12 cellular contexts compared by ENCODE assay signal in the genomic region with DNA sequence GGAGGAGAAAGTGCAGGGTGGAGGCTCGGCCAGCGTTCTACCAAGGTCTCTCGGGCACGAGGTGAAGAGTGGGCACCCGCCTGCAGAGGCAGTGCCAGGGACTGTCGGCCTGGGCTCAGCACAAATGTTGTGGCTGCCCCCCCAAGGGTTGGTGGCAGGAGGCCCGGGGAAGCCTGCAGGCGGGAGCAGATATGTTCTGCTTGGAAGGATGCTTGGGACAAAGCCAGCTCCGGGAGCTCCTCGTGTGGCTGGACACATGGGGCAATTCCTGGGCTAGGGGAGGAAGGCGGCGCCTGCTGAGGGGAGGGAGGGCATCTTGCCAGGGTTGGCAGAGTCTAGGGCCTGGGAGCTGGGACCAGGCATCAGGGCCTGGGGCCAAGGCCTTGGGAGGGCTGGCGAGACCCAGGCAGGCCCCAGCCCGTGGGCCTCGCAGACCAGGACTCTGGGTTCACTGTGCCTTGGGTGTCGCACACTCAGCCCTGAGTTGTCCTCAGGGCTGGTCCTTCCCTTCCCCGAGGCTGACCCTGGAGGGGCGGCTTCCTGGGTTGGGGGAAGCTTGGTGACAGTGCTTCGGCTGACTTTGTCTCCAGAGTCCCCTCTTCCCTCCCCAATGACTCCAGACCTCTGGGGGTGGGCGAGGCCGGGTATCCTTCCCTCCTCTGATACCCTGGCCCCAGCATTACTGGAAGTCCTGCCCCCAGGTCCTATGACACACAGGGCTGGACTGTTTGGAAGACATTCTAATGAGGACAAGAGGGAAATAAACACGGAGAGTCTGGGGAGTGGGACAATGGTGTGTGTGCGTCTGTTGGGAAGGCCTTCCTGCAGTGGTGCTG. TPM values are rescaled to one million over a fixed set of nuclear protein-coding genes. Genes with fewer than 3 reads are reported as not detected.
DNase-seq lines count a peak whose midpoint lies in the region; ATAC-seq, FAIRE-seq and TF ChIP-seq lines count a peak whose summit lies in the region.
"Had no signal": no experiment of that assay in that cellular context is flagged by ENCODE, and none has a peak within 500 bp of the region (broad histone marks: within the 10 kb centered on the region; RNA-seq: fewer than 3 reads in every experiment).

No MANE protein-coding gene starts in this region.

- no TSS peak for BruUV-seq in HepG2 (replicated peaks; lab: Mats Ljungman, UMichigan)

- H4K20me1 ChIP-seq in HepG2 (ENCODE audit: insufficient read depth, low read length): no peaks in the 10 kb centered on the region

- H3K27me3 ChIP-seq in bronchial epithelial cell (ENCODE audit: control insufficient read depth, insufficient read depth, low read length) (no peaks in the 10 kb centered on the region), right cardiac atrium (ENCODE audit: control insufficient read depth, insufficient read depth) (no peaks in the 10 kb centered on the region), HepG2 (ENCODE audit: control insufficient read depth in 1 of 2, insufficient read depth in 2 of 2, low read length in 2 of 2) (peaks cover 13 to 76% of the 10 kb centered on the region in 2 experiments)

- in situ Hi-C loops in G401 (cut with HindIII; ENCODE audit: low sequenced_read_pairs): loop anchor here (10.0 kb wide), 1 partner anchor 194 kb away; no protein-coding TSS in a partner anchor
- in situ Hi-C loops in HepG2 (cut with HindIII; ENCODE audit: extremely low pct_ligation_motif_present, low pct_unique_long_range_greater_than_20kb): no loop called here

- CTCF ChIA-PET in HepG2 (lab: Yijun Ruan, JAX; ENCODE audit: low intra/inter-chr PET ratio, low total read pairs): no interaction called here

- intact Hi-C loops in right cardiac atrium (cut with DNase I) (no loop called here), sciatic nerve (cut with DNase I) (no loop called here), HepG2 (cut with micrococcal nuclease; ENCODE audit: unreplicated experiment) (no loop called here)

- POLR2A ChIA-PET in HepG2 (lab: Yijun Ruan, JAX): no interaction called here

- no peak overlapping the region for H3K4me2 ChIP-seq in HepG2 (ENCODE audit: low read depth, low read length)

- no peak for TF ChIP-seq RAD21 in HepG2 (CRISPR knock-in tag; IDR thresholded peaks at IDR 0.05)

- H3K27ac ChIP-seq in right cardiac atrium (ENCODE audit: low read length) (peak overlapping the region; percentile 87), HepG2 (ENCODE audit: extremely low read length, insufficient read depth, low read length) (no peak overlapping the region)

- TF ChIP-seq POLR2A in HepG2 (IDR thresholded peaks at IDR 0.05; ENCODE audit: insufficient read depth in 1 of 2, low read depth in 2 of 2, low read length in 2 of 2): no peak

- FAIRE-seq in bronchial epithelial cell (lab: Jason Lieb, UNC) (peak; percentile 23), HepG2 (lab: Jason Lieb, UNC) (no peak)
- FAIRE-seq: H54, urothelium cell line had no signal

- no peak for TF ChIP-seq CTCF in bronchial epithelial cell (IDR thresholded peaks at IDR 0.05; ENCODE audit: insufficient read depth, low read length, severe bottlenecking)
- TF ChIP-seq CTCF in HepG2 (CRISPR knock-in tag; IDR thresholded peaks at IDR 0.05): no peak

- peak; percentile 98 for DNase-seq in G401 (ENCODE audit: low spot score)
- DNase-seq in bronchial epithelial cell (ENCODE audit: low read depth): no peak
- peak; percentile 95 to 98 (median 96) for DNase-seq in right cardiac atrium
- peak; percentile 83 for DNase-seq in sciatic nerve (ENCODE audit: low spot score)
- DNase-seq in activated T-cell treated with anti-CD3 and anti-CD28 coated beads, Interleukin-2, amount 50 U/mL, for 1 hour: no peak
- DNase-seq in HepG2 (ENCODE audit: low spot score): no peak
- DNase-seq: NCI-H2029 had no signal

- peaks cover 11% of the 10 kb centered on the region for H3K4me1 ChIP-seq in right cardiac atrium (ENCODE audit: control insufficient read depth, insufficient read depth, low read length)
- no peaks in the 10 kb centered on the region for H3K4me1 ChIP-seq in HepG2 (ENCODE audit: insufficient read depth, low read length)

- H3K9me3 ChIP-seq in right cardiac atrium (ENCODE audit: control insufficient read depth, low read length) (no peaks in the 10 kb centered on the region), HepG2 (ENCODE audit: low read length) (no peaks in the 10 kb centered on the region)

- H3K9ac ChIP-seq in HepG2 (ENCODE audit: insufficient read depth, low read depth, low read length): no peak overlapping the region

- no peak overlapping the region for H2AFZ ChIP-seq in HepG2 (ENCODE audit: low read length)

- H3K36me3 ChIP-seq in bronchial epithelial cell (ENCODE audit: control insufficient read depth, insufficient read depth, low read length): no peaks in the 10 kb centered on the region
- no peaks in the 10 kb centered on the region for H3K36me3 ChIP-seq in HepG2 (replicated peaks in 1 of 2; ENCODE audit: control insufficient read depth in 1 of 2, insufficient read depth in 2 of 2, low read length in 2 of 2)

- 43% methylated on average over 23 of the region's 23 CpGs for WGBS in right cardiac atrium
- WGBS in HepG2 (ENCODE audit: low lambda C conversion rate): 54% methylated on average over 5 of the region's 23 CpGs

- H3K4me3 ChIP-seq in bronchial epithelial cell (ENCODE audit: low read depth, low read length): no peak overlapping the region
- H3K4me3 ChIP-seq in right cardiac atrium (ENCODE audit: low read length): no peak overlapping the region
- no peak overlapping the region for H3K4me3 ChIP-seq in HepG2 (replicated peaks in 1 of 3; ENCODE audit: insufficient read depth in 1 of 3, low read depth in 2 of 3, low read length in 3 of 3)

- ATAC-seq in right cardiac atrium (peak; percentile 76 to 77), sciatic nerve (peak; percentile 47), GM18873 (IDR thresholded peaks at IDR 0.05; ENCODE audit: low FRiP score, unreplicated experiment) (no peak), GM19397 (IDR thresholded peaks at IDR 0.05; ENCODE audit: unreplicated experiment) (no peak), HepG2 (no peak; the same call in 2 of the 3 replicates)

- TF ChIP-seq EP300 in HepG2 (IDR thresholded peaks at IDR 0.05; ENCODE audit: low read depth in 2 of 2, low read length in 2 of 2) (no peak), HepG2 (CRISPR knock-in tag; IDR thresholded peaks at IDR 0.05; ENCODE audit: borderline replicate concordance) (no peak)

- no peaks in the 10 kb centered on the region for H3K79me2 ChIP-seq in HepG2 (ENCODE audit: insufficient read depth, low read length)

RNA-seq across cellular contexts. Expression of a gene that starts 30.2 kb away (rescaled TPM):
- 2.4 and 5.0 TPM in 2 replicates for total RNA-seq in G401 (2014; rRNA removed; shearing (Covaris generic))
- 3.8 and 4.7 TPM in 2 replicates for total RNA-seq in bronchial epithelial cell
- 100 to 1,000 TPM; 165 to 323 (median 258) TPM for total RNA-seq in right cardiac atrium
- 124 TPM for polyA plus RNA-seq in right cardiac atrium
- 236 TPM for total RNA-seq in sciatic nerve
- total RNA-seq in HepG2 (2016; rRNA removed; fragmentation: Illumina TruSeq; extraction: Trizol): not detected in 2 replicates
- total RNA-seq in HepG2 (2016; cell fraction: cytosol; rRNA removed; fragmentation: Illumina TruSeq; extraction: Trizol; ENCODE audit: low read depth): not detected in 2 replicates
- not detected in 2 replicates for total RNA-seq in HepG2 (2016; cell fraction: insoluble cytoplasmic fraction; rRNA removed; fragmentation: Illumina TruSeq; extraction: Trizol)
- not detected in 2 replicates for total RNA-seq in HepG2 (2016; cell fraction: membrane; rRNA removed; fragmentation: Illumina TruSeq; extraction: Trizol)
- total RNA-seq in HepG2 (2016; cell fraction: nucleus; rRNA removed; fragmentation: Illumina TruSeq; extraction: Trizol): not detected in 2 replicates
- 0.04 TPM in 1 of 2 replicates, not detected in the other for polyA plus RNA-seq in HepG2 (2011; rRNA removed)
- 0.04 TPM in 2 replicates for polyA plus RNA-seq in HepG2 (2011; cell fraction: cytosol; rRNA removed)
- polyA plus RNA-seq in HepG2 (2011; cell fraction: nucleus; rRNA removed): 0.02 and 0.05 TPM in 2 replicates
- 0.05 and 0.08 TPM in 2 replicates for polyA plus RNA-seq in HepG2 (2012)
- not detected in 2 replicates for polyA plus RNA-seq in HepG2 (2016; cell fraction: cytosol; fragmentation: Illumina TruSeq; extraction: Trizol; ENCODE audit: low read depth)
- not detected in 2 replicates for polyA plus RNA-seq in HepG2 (2016; cell fraction: insoluble cytoplasmic fraction; fragmentation: Illumina TruSeq; extraction: Trizol; ENCODE audit: low read depth)
- polyA plus RNA-seq in HepG2 (2016; cell fraction: membrane; fragmentation: Illumina TruSeq; extraction: Trizol; ENCODE audit: low read depth): not detected in 2 replicates
- not detected in 2 replicates for polyA plus RNA-seq in HepG2 (2016; cell fraction: nucleus; fragmentation: Illumina TruSeq; extraction: Trizol; ENCODE audit: insufficient read depth, low read depth)
- 0.06 and 0.12 TPM in 2 replicates for polyA minus RNA-seq in HepG2 (2011; rRNA and poly(A)+ RNA removed; ENCODE audit: low replicate concordance)
- not detected in 2 replicates for polyA minus RNA-seq in HepG2 (2011; cell fraction: cytosol; rRNA and poly(A)+ RNA removed)
- polyA minus RNA-seq in HepG2 (2011; cell fraction: nucleus; rRNA and poly(A)+ RNA removed): 0.37 TPM in 1 of 2 replicates, not detected in the other
- polyA plus RNA-seq: CD14-positive monocyte had no signal

RNA-seq across cellular contexts. Expression of a gene that starts 38.6 kb away (rescaled TPM):
- 15.3 and 30.3 TPM in 2 replicates for total RNA-seq in G401 (2014; rRNA removed; shearing (Covaris generic))
- total RNA-seq in bronchial epithelial cell (19.7 and 26.6 TPM in 2 replicates), right cardiac atrium (10 to 100 TPM; 35.2 to 43.2 (median 40.0) TPM), sciatic nerve (38.8 TPM), HepG2 (2016; rRNA removed; fragmentation: Illumina TruSeq; extraction: Trizol) (10.5 and 13.7 TPM in 2 replicates)
- polyA plus RNA-seq in right cardiac atrium (51.3 TPM), HepG2 (2011; rRNA removed) (33.1 and 49.7 TPM in 2 replicates)
- 4.0 and 4.5 TPM in 2 replicates for total RNA-seq in HepG2 (2016; cell fraction: cytosol; rRNA removed; fragmentation: Illumina TruSeq; extraction: Trizol; ENCODE audit: low read depth)
- total RNA-seq in HepG2 (2016; cell fraction: insoluble cytoplasmic fraction; rRNA removed; fragmentation: Illumina TruSeq; extraction: Trizol): 8.3 and 12.0 TPM in 2 replicates
- total RNA-seq in HepG2 (2016; cell fraction: membrane; rRNA removed; fragmentation: Illumina TruSeq; extraction: Trizol): 8.1 and 8.4 TPM in 2 replicates
- 5.7 and 8.2 TPM in 2 replicates for total RNA-seq in HepG2 (2016; cell fraction: nucleus; rRNA removed; fragmentation: Illumina TruSeq; extraction: Trizol)
- 45.0 and 52.1 TPM in 2 replicates for polyA plus RNA-seq in HepG2 (2011; cell fraction: cytosol; rRNA removed)
- 54.1 and 56.2 TPM in 2 replicates for polyA plus RNA-seq in HepG2 (2011; cell fraction: nucleus; rRNA removed)
- 51.6 and 55.6 TPM in 2 replicates for polyA plus RNA-seq in HepG2 (2012)
- 4.4 and 6.3 TPM in 2 replicates for polyA plus RNA-seq in HepG2 (2016; cell fraction: cytosol; fragmentation: Illumina TruSeq; extraction: Trizol; ENCODE audit: low read depth)
- polyA plus RNA-seq in HepG2 (2016; cell fraction: insoluble cytoplasmic fraction; fragmentation: Illumina TruSeq; extraction: Trizol; ENCODE audit: low read depth): 9.3 and 10.5 TPM in 2 replicates
- polyA plus RNA-seq in HepG2 (2016; cell fraction: membrane; fragmentation: Illumina TruSeq; extraction: Trizol; ENCODE audit: low read depth): 7.6 and 9.8 TPM in 2 replicates
- 10.6 and 11.8 TPM in 2 replicates for polyA plus RNA-seq in HepG2 (2016; cell fraction: nucleus; fragmentation: Illumina TruSeq; extraction: Trizol; ENCODE audit: insufficient read depth, low read depth)
- 4.8 and 66.6 TPM in 2 replicates for polyA minus RNA-seq in HepG2 (2011; rRNA and poly(A)+ RNA removed; ENCODE audit: low replicate concordance)
- 29.4 and 31.1 TPM in 2 replicates for polyA minus RNA-seq in HepG2 (2011; cell fraction: cytosol; rRNA and poly(A)+ RNA removed)
- 21.3 and 22.1 TPM in 2 replicates for polyA minus RNA-seq in HepG2 (2011; cell fraction: nucleus; rRNA and poly(A)+ RNA removed)

Comparison
In these comparisons a context has a peak if more than half of its experiments do, and no peak if none do; other contexts are left out.
1. DNase-seq: peak in G401 (single experiment), right cardiac atrium (3 of 3) and sciatic nerve (single experiment); none in bronchial epithelial cell (single experiment), activated T-cell treated with anti-CD3 and anti-CD28 coated beads, Interleukin-2, amount 50 U/mL, for 1 hour (single experiment) and HepG2 (single experiment).
2. ATAC-seq: peak in right cardiac atrium (2 of 2) and sciatic nerve (single experiment); none in GM18873 (single experiment), GM19397 (single experiment) and HepG2 (single experiment).
3. RNA of a gene that starts 30.2 kb away (total RNA-seq): 165 to 323 TPM in right cardiac atrium and 236 TPM in sciatic nerve (single experiment); 3.8 to 4.7 TPM in bronchial epithelial cell, 2.4 to 5.0 TPM in G401 and not detected in HepG2; every median in the first group is over 10 times any median in the second.